Comparison of ENCODE assay signal across 10 cellular contexts in genomic region chr2:208406474-208407451, GRCh38. TPM values are rescaled to one million over a fixed set of nuclear protein-coding genes. Genes with fewer than 3 reads are reported as not detected.
DNase-seq lines count a peak whose midpoint lies in the region; ATAC-seq, FAIRE-seq and TF ChIP-seq lines count a peak whose summit lies in the region.
"Had no signal": no experiment of that assay in that cellular context is flagged by ENCODE, and none has a peak within 500 bp of the region (broad histone marks: within the 10 kb centered on the region; RNA-seq: fewer than 3 reads in every experiment).

PTH2R (plus strand) TSS chr2:208406792; CDS start chr2:208407044, 252 bp downstream.

- H4K20me1 ChIP-seq in keratinocyte (ENCODE audit: control insufficient read depth, extremely low read depth, insufficient read depth, low read length) = no peaks in the 10 kb centered on the region

- H3K27ac Mint-ChIP-seq in activated CD8-positive, alpha-beta memory T cell treated with anti-CD3 and anti-CD28 coated beads, Interleukin-2, amount 10 ng/mL, durations not matched to agents 7 days and 5 days = no peak within 1 kb of the TSS
- no peak within 1 kb of the TSS for H3K27ac Mint-ChIP-seq in activated naive CD8-positive, alpha-beta T cell treated with anti-CD3 and anti-CD28 coated beads for 36 hours

- intact Hi-C loops in thyroid gland (cut with DNase I) = no loop called here

- H3K9me3 ChIP-seq in keratinocyte (ENCODE audit: control insufficient read depth, low read depth, low read length) (no peaks in the 10 kb centered on the region), thyroid gland (no peaks in the 10 kb centered on the region)

- H3K79me2 ChIP-seq in keratinocyte (ENCODE audit: control insufficient read depth, insufficient read depth, low read length) = no peaks in the 10 kb centered on the region

- ATAC-seq in activated CD8-positive, alpha-beta memory T cell treated with anti-CD3 and anti-CD28 coated beads, Interleukin-2, amount 10 ng/mL, durations not matched to agents 7 days and 5 days = no peak

- H3K4me1 Mint-ChIP-seq in activated CD8-positive, alpha-beta memory T cell treated with anti-CD3 and anti-CD28 coated beads, Interleukin-2, amount 10 ng/mL, durations not matched to agents 7 days and 5 days = peaks cover 8% of the 10 kb centered on the region
- peaks cover 5% of the 10 kb centered on the region for H3K4me1 Mint-ChIP-seq in activated naive CD8-positive, alpha-beta T cell treated with anti-CD3 and anti-CD28 coated beads for 36 hours

- no peak for TF ChIP-seq POLR2A in thyroid gland (IDR thresholded peaks at IDR 0.05)

- peaks cover 70% of the 10 kb centered on the region for H3K27me3 Mint-ChIP-seq in activated CD8-positive, alpha-beta memory T cell treated with anti-CD3 and anti-CD28 coated beads, Interleukin-2, amount 10 ng/mL, durations not matched to agents 7 days and 5 days
- peaks cover 51% of the 10 kb centered on the region for H3K27me3 Mint-ChIP-seq in activated naive CD8-positive, alpha-beta T cell treated with anti-CD3 and anti-CD28 coated beads for 36 hours

- CTCF ChIA-PET in activated CD8-positive, alpha-beta memory T cell treated with anti-CD3 and anti-CD28 coated beads, Interleukin-2, amount 10 ng/mL, durations not matched to agents 7 days and 5 days (lab: Charles Lee) = interaction anchor here (0.9 to 1.3 kb wide), 4 partner anchors 10 to 927 kb away, joined by 3 read pairs; no protein-coding TSS in a partner anchor

- H3K36me3 ChIP-seq in keratinocyte (ENCODE audit: control insufficient read depth in 2 of 2, extremely low read depth in 1 of 2, insufficient read depth in 2 of 2, low read length in 2 of 2) (no peaks in the 10 kb centered on the region), thyroid gland (no peaks in the 10 kb centered on the region)

- H3K9ac ChIP-seq in keratinocyte (ENCODE audit: control insufficient read depth, extremely low read depth, insufficient read depth, low read length) = no peak within 1 kb of the TSS

- WGBS in thyroid gland, 2 donors = 13 to 31% methylated on average over 12 to 33 of the region's 82 CpGs

- H3K9me3 Mint-ChIP-seq in activated CD8-positive, alpha-beta memory T cell treated with anti-CD3 and anti-CD28 coated beads, Interleukin-2, amount 10 ng/mL, durations not matched to agents 7 days and 5 days (ENCODE audit: low read depth) = no peaks in the 10 kb centered on the region
- H3K9me3 Mint-ChIP-seq in activated naive CD8-positive, alpha-beta T cell treated with anti-CD3 and anti-CD28 coated beads for 36 hours = no peaks in the 10 kb centered on the region

- H3K4me1 ChIP-seq in keratinocyte (ENCODE audit: control insufficient read depth, extremely low read depth, insufficient read depth, low read length) (peaks cover 6% of the 10 kb centered on the region), thyroid gland (peaks cover 0 to 12% of the 10 kb centered on the region in 2 donors)

- no peaks in the 10 kb centered on the region for H3K9me1 ChIP-seq in keratinocyte (ENCODE audit: control insufficient read depth, extremely low read depth, insufficient read depth, low read length)

- dilution Hi-C loops in keratinocyte (cut with MboI; ENCODE audit: extremely low pct_ligation_motif_present, low sequenced_read_pairs) = no loop called here

- no peak for TF ChIP-seq CTCF in keratinocyte (optimal IDR thresholded peaks at IDR 0.05 in 1 of 3, IDR thresholded peaks at IDR 0.05 in 1 of 3, conservative IDR thresholded peaks at IDR 0.05 in 1 of 3; ENCODE audit: extremely low read depth in 1 of 3, insufficient read depth in 2 of 3, low read length in 3 of 3)
- TF ChIP-seq CTCF in thyroid gland (IDR thresholded peaks at IDR 0.05) = no peak

- in situ Hi-C loops in ACHN (cut with HindIII; ENCODE audit: low pct_ligation_motif_present, low pct_unique_long_range_greater_than_20kb, low sequenced_read_pairs) = no loop called here

- H2AFZ ChIP-seq in keratinocyte (ENCODE audit: control insufficient read depth, low read length) = no peak within 1 kb of the TSS

- no peak within 1 kb of the TSS for H3K4me3 Mint-ChIP-seq in activated CD8-positive, alpha-beta memory T cell treated with anti-CD3 and anti-CD28 coated beads, Interleukin-2, amount 10 ng/mL, durations not matched to agents 7 days and 5 days
- H3K4me3 Mint-ChIP-seq in activated naive CD8-positive, alpha-beta T cell treated with anti-CD3 and anti-CD28 coated beads for 36 hours = no peak within 1 kb of the TSS

- FAIRE-seq in keratinocyte (lab: Jason Lieb, UNC) = no peak

- H3K27ac ChIP-seq in keratinocyte (ENCODE audit: control insufficient read depth, insufficient read depth, low read length) (no peak within 1 kb of the TSS), thyroid gland (no peak within 1 kb of the TSS)
- H3K27ac ChIP-seq: HL-60 had no signal

- no peak within 1 kb of the TSS for H3K4me3 ChIP-seq in keratinocyte (ENCODE audit: control insufficient read depth in 2 of 3, extremely low read depth in 1 of 3, insufficient read depth in 2 of 3, low read depth in 1 of 3, low read length in 3 of 3)
- no peak within 1 kb of the TSS for H3K4me3 ChIP-seq in thyroid gland (replicated peaks in 1 of 3)

- peak; percentile 51 for DNase-seq in activated CD8-positive, alpha-beta memory T cell treated with anti-CD3 and anti-CD28 coated beads, Interleukin-2, amount 50 U/mL, for 48 hours
- DNase-seq in activated CD8-positive, alpha-beta memory T cell treated with anti-CD3 and anti-CD28 coated beads, Interleukin-2, amount 10 ng/mL, durations not matched to agents 7 days and 5 days = no peak
- DNase-seq in activated naive CD8-positive, alpha-beta T cell treated with anti-CD3 and anti-CD28 coated beads for 36 hours = peak; percentile 3
- no peak for DNase-seq in keratinocyte (ENCODE audit: low read depth, low spot score)
- peak; percentile 6 to 11 for DNase-seq in thyroid gland
- no peak for DNase-seq in NCI-H774 (lab: John Stamatoyannopoulos, UW)
- DNase-seq in ACHN = no peak
- DNase-seq in HPDE6-E6E7 (ENCODE audit: extremely low spot score) = no peak

- no peaks in the 10 kb centered on the region for H3K36me3 Mint-ChIP-seq in activated CD8-positive, alpha-beta memory T cell treated with anti-CD3 and anti-CD28 coated beads, Interleukin-2, amount 10 ng/mL, durations not matched to agents 7 days and 5 days
- H3K36me3 Mint-ChIP-seq in activated naive CD8-positive, alpha-beta T cell treated with anti-CD3 and anti-CD28 coated beads for 36 hours = no peaks in the 10 kb centered on the region

- H3K4me2 ChIP-seq in keratinocyte (ENCODE audit: control insufficient read depth, extremely low read depth, insufficient read depth, low read depth, low read length) = peak within 1 kb of the TSS; percentile 45

- H3K27me3 ChIP-seq in keratinocyte (ENCODE audit: control insufficient read depth, extremely low read depth, insufficient read depth, low read length) (peaks cover 29% of the 10 kb centered on the region), thyroid gland (peaks cover 11% of the 10 kb centered on the region)

RNA-seq across cellular contexts. Expression of gene PTH2R, which starts in this region (rescaled TPM):
- total RNA-seq in activated CD8-positive, alpha-beta memory T cell treated with anti-CD3 and anti-CD28 coated beads, Interleukin-2, amount 10 ng/mL, durations not matched to agents 7 days and 5 days = under 1 TPM in 1 of 2 experiments, not detected in 1; 0.12 TPM
- under 1 TPM in 1 of 2 experiments, not detected in 1; 0.08 TPM for total RNA-seq in activated naive CD8-positive, alpha-beta T cell treated with anti-CD3 and anti-CD28 coated beads for 36 hours
- not detected in 3 replicates for polyA plus RNA-seq in keratinocyte
- not detected for polyA plus RNA-seq in keratinocyte (2011; ENCODE audit: low read depth)
- polyA plus RNA-seq in keratinocyte (2011; cell fraction: cytosol; rRNA removed) = not detected in 2 replicates
- not detected in 2 replicates for polyA plus RNA-seq in keratinocyte (2011; cell fraction: nucleus; rRNA removed)
- polyA plus RNA-seq in keratinocyte (2012; ENCODE audit: low replicate concordance) = not detected in 2 replicates
- polyA minus RNA-seq in keratinocyte = not detected in 3 replicates
- polyA minus RNA-seq in keratinocyte (2011; cell fraction: cytosol; rRNA and poly(A)+ RNA removed) = not detected
- polyA minus RNA-seq in keratinocyte (2011; cell fraction: nucleus; rRNA and poly(A)+ RNA removed) = not detected in 2 replicates
- not detected for total RNA-seq in thyroid gland
- polyA plus RNA-seq: BJ had no signal

Comparison
In these comparisons a context has a peak if more than half of its experiments do, and no peak if none do; other contexts are left out.
1. Peak in DNase-seq in activated naive CD8-positive, alpha-beta T cell treated with anti-CD3 and anti-CD28 coated beads for 36 hours; RNA of the gene not detected or under 1 TPM.
2. Peak in DNase-seq in thyroid gland; RNA of the gene not detected or under 1 TPM.